ENCODE assay signal across 8 cellular contexts in genomic region chr15:82539690-82540054, GRCh38. TPM values are rescaled to one million over a fixed set of nuclear protein-coding genes. Genes with fewer than 3 reads are reported as not detected.
A peak's percentile ranks its signal among the peaks of the same experiment; 100 is the strongest.
DNase-seq lines count a peak whose midpoint lies in the region; ATAC-seq, FAIRE-seq and TF ChIP-seq lines count a peak whose summit lies in the region.

No MANE protein-coding gene starts in this region.

- peaks cover 9% of the 10 kb centered on the region for H3K27me3 Mint-ChIP-seq in CD4-positive, CD25-positive, alpha-beta regulatory T cell

- no peak for FAIRE-seq in urothelium cell line (lab: Jason Lieb, UNC)

- no peaks in the 10 kb centered on the region for H3K27me3 ChIP-seq in CD4-positive, CD25-positive, alpha-beta regulatory T cell (ENCODE audit: control insufficient read depth, insufficient read depth, low read length)
- H3K27me3 ChIP-seq in HL-60 (ENCODE audit: insufficient read depth, poor library complexity, severe bottlenecking) = no peaks in the 10 kb centered on the region

- DNase-seq in CD4-positive, CD25-positive, alpha-beta regulatory T cell = peak in 1 of 3 donors; percentile 59
- DNase-seq in HL-60 (ENCODE audit: low read depth in 1 of 2, low spot score in 1 of 2) (no peak), caudate nucleus (lab: John Stamatoyannopoulos, UW) (no peak), medulla oblongata (ENCODE audit: extremely low spot score) (peak; percentile 24), urothelium cell line (ENCODE audit: low spot score) (peak; percentile 17), NCI-H1048 (lab: John Stamatoyannopoulos, UW) (no peak)

- H3K4me1 Mint-ChIP-seq in CD4-positive, CD25-positive, alpha-beta regulatory T cell = peaks cover 0 to 44% (median 15%) of the 10 kb centered on the region in 4 donors

- no peaks in the 10 kb centered on the region for H3K9me3 ChIP-seq in CD4-positive, CD25-positive, alpha-beta regulatory T cell (ENCODE audit: control insufficient read depth in 2 of 2, low read length in 2 of 2)

- peaks cover 26% of the 10 kb centered on the region for H3K4me1 ChIP-seq in CD4-positive, CD25-positive, alpha-beta regulatory T cell (ENCODE audit: control insufficient read depth, insufficient read depth, low read length, poor library complexity, severe bottlenecking)

- ATAC-seq in CD4-positive, CD25-positive, alpha-beta regulatory T cell (ENCODE audit: low read depth in 2 of 2) = peak in 1 of 2 donors; percentile 0
- no peak for ATAC-seq in GM21367 (IDR thresholded peaks at IDR 0.05; ENCODE audit: unreplicated experiment)
- no peak for ATAC-seq in HG03095 (IDR thresholded peaks at IDR 0.05; ENCODE audit: unreplicated experiment)

- H3K27ac ChIP-seq in CD4-positive, CD25-positive, alpha-beta regulatory T cell (ENCODE audit: insufficient read depth, low read length, poor library complexity, severe bottlenecking) = peak overlapping the region; percentile 77
- peak overlapping the region; percentile 89 for H3K27ac ChIP-seq in HL-60 (replicated peaks)
- peak overlapping the region; percentile 36 for H3K27ac ChIP-seq in caudate nucleus (ENCODE audit: low read depth, low read length)

- peaks cover 32% of the 10 kb centered on the region for H3K36me3 Mint-ChIP-seq in CD4-positive, CD25-positive, alpha-beta regulatory T cell

- H3K27ac Mint-ChIP-seq in CD4-positive, CD25-positive, alpha-beta regulatory T cell = peak overlapping the region; percentile 93 to 96 (median 96)

- H3K4me3 ChIP-seq in CD4-positive, CD25-positive, alpha-beta regulatory T cell (ENCODE audit: low read depth, low read length) = peak overlapping the region; percentile 87
- peak overlapping the region; percentile 68 for H3K4me3 ChIP-seq in HL-60 (replicated peaks; ENCODE audit: insufficient read depth, low read length)

- H3K36me3 ChIP-seq in CD4-positive, CD25-positive, alpha-beta regulatory T cell (ENCODE audit: control insufficient read depth, insufficient read depth, low read length) = peaks cover 38% of the 10 kb centered on the region

- no peaks in the 10 kb centered on the region for H3K9me3 Mint-ChIP-seq in CD4-positive, CD25-positive, alpha-beta regulatory T cell

- no peak for TF ChIP-seq CTCF in HL-60 (IDR thresholded peaks at IDR 0.05; ENCODE audit: insufficient read depth, low read length)

- H3K4me3 Mint-ChIP-seq in CD4-positive, CD25-positive, alpha-beta regulatory T cell = peak overlapping the region; percentile 96 to 100 (median 98)

RNA-seq across cellular contexts. Expression of gene RPS17, which starts 0.6 kb away (rescaled TPM):
- 1,792 TPM for total RNA-seq in CD4-positive, CD25-positive, alpha-beta regulatory T cell
- 1,000 to 10,000 TPM; 1,155 to 1,678 (median 1,485) TPM for polyA plus RNA-seq in CD4-positive, CD25-positive, alpha-beta regulatory T cell

Comparison
In these comparisons a context has a peak if more than half of its experiments do, and no peak if none do; other contexts are left out.
1. DNase-seq: peak in medulla oblongata (single experiment) and urothelium cell line (single experiment); none in HL-60 (0 of 2), caudate nucleus (0 of 61) and NCI-H1048 (single experiment).
2. H3K27ac ChIP-seq: peak in every context shown above with its lines; median percentile 89 in HL-60; 77 in CD4-positive, CD25-positive, alpha-beta regulatory T cell; 36 in caudate nucleus.